Comparison of ENCODE assay signal across 13 cellular contexts in the genomic region with DNA sequence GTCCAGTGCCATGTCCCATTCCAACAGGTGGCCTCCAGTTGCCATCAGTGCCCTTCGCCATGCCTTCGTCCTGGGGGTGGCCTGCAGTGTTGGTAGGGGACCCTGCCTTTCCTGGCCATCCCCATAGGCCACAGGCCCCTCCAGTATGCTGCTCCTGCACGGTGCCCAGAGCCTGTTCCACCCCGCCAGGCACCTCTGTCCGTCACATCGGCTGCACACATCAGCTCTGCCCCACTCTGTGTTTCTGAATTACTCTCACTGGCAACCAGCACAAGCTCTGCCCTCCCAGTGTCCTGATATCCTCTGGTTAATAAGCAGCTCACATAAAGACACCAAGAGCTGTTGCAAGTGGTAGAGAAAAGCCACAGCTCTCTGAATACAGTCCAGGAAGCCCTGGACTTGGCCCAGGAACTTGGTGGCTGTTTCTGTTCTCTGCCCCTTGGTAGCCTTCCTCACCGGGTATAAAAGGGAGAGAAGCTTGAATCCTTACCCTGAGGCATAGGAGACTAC. TPM values are rescaled to one million over a fixed set of nuclear protein-coding genes. Genes with fewer than 3 reads are reported as not detected.
A peak's percentile ranks its signal among the peaks of the same experiment; 100 is the strongest.
DNase-seq lines count a peak whose midpoint lies in the region; ATAC-seq and TF ChIP-seq lines count a peak whose summit lies in the region.
"Had no signal": no experiment of that assay in that cellular context is flagged by ENCODE, and none has a peak within 500 bp of the region (broad histone marks: within the 10 kb centered on the region; RNA-seq: fewer than 3 reads in every experiment).

No MANE protein-coding gene starts in this region.

- no peaks in the 10 kb centered on the region for H3K36me3 Mint-ChIP-seq in activated CD4-positive, alpha-beta T cell treated with anti-CD3 and anti-CD28 coated beads for 36 hours (ENCODE audit: low read depth)

- no peak overlapping the region for H2AFZ ChIP-seq in Karpas-422 (ENCODE audit: low read length)

- H3K27ac ChIP-seq in gastroesophageal sphincter (peak overlapping the region in 3 of 4 donors; percentile 84 to 88 (median 85)), Karpas-422 (ENCODE audit: low read length) (no peak overlapping the region)
- H3K27ac ChIP-seq: SJSA1 had no signal

- no peaks in the 10 kb centered on the region for H3K27me3 Mint-ChIP-seq in activated CD4-positive, alpha-beta T cell treated with anti-CD3 and anti-CD28 coated beads for 36 hours
- H3K27me3 Mint-ChIP-seq: B cell had no signal

- 69 to 80% methylated on average over 1 to 3 of the region's 7 CpGs for WGBS in gastroesophageal sphincter (ENCODE audit: low coverage in 1 of 2), 2 donors

- H3K4me3 ChIP-seq in AG10803 (ENCODE audit: low read length) (no peak overlapping the region), gastroesophageal sphincter (no peak overlapping the region), Karpas-422 (ENCODE audit: low read length) (no peak overlapping the region)
- H3K4me3 ChIP-seq: SJSA1 had no signal

- H3K9me3 ChIP-seq in gastroesophageal sphincter = no peaks in the 10 kb centered on the region
- no peaks in the 10 kb centered on the region for H3K9me3 ChIP-seq in Karpas-422 (ENCODE audit: low read length)
- H3K9me3 ChIP-seq: SJSA1 had no signal

- no peaks in the 10 kb centered on the region for H3K79me2 ChIP-seq in Karpas-422 (ENCODE audit: low read length)

- H3K27ac Mint-ChIP-seq in activated CD4-positive, alpha-beta T cell treated with anti-CD3 and anti-CD28 coated beads for 36 hours = no peak overlapping the region
- H3K27ac Mint-ChIP-seq: B cell had no signal

- intact Hi-C loops in activated CD4-positive, alpha-beta T cell treated with anti-CD3 and anti-CD28 coated beads for 36 hours (cut with DNase I, micrococcal nuclease) = no loop called here

- no peaks in the 10 kb centered on the region for H4K20me1 ChIP-seq in Karpas-422 (ENCODE audit: insufficient read depth, low read depth, low read length)

- TF ChIP-seq POLR2A in gastroesophageal sphincter (IDR thresholded peaks at IDR 0.05) = no peak

- no peak for TF ChIP-seq EP300 in gastroesophageal sphincter (IDR thresholded peaks at IDR 0.05)

- CTCF ChIA-PET in activated CD4-positive, alpha-beta T cell treated with anti-CD3 and anti-CD28 coated beads for 36 hours (lab: Charles Lee) = interaction anchor here (0.9 to 1.9 kb wide), 2 partner anchors 10 to 43 kb away, joined by 3 to 7 read pairs; no protein-coding TSS in a partner anchor

- H3K4me1 ChIP-seq in gastroesophageal sphincter (peaks cover 0 to 55% (median 24%) of the 10 kb centered on the region in 3 donors), Karpas-422 (ENCODE audit: low read length) (peaks cover 1% of the 10 kb centered on the region)

- ATAC-seq in gastroesophageal sphincter (no peak), HG03196 (IDR thresholded peaks at IDR 0.05; ENCODE audit: unreplicated experiment) (no peak), GM18519 (IDR thresholded peaks at IDR 0.05; ENCODE audit: low FRiP score, unreplicated experiment) (no peak)
- ATAC-seq in activated CD4-positive, alpha-beta T cell treated with anti-CD3 and anti-CD28 coated beads for 36 hours = no peak
- ATAC-seq: stimulated activated naive CD8-positive, alpha-beta T cell treated with anti-CD3 and anti-CD28 coated beads, Interleukin-15, Interleukin-2, amounts not matched to agents 100 U/mL and 50 U/mL, for 24 hours had no signal

- H3K9ac ChIP-seq in Karpas-422 (ENCODE audit: low read length) = no peak overlapping the region

- no peaks in the 10 kb centered on the region for H3K9me2 ChIP-seq in Karpas-422 (replicated peaks; ENCODE audit: insufficient read depth, low read length)

- no peak for TF ChIP-seq CTCF in AG10803 (conservative IDR thresholded peaks at IDR 0.05; ENCODE audit: low read length)
- TF ChIP-seq CTCF in gastroesophageal sphincter (IDR thresholded peaks at IDR 0.05) = no peak

- H3K4me2 ChIP-seq in Karpas-422 (ENCODE audit: low read depth, low read length, poor library complexity, severe bottlenecking) = no peak overlapping the region

- DNase-seq in AG10803 (ENCODE audit: low read depth) (peak; percentile 41), M059J (ENCODE audit: low read depth) (peak; percentile 31), myocyte (ENCODE audit: low read depth) (peak; percentile 86), Karpas-422 (no peak)
- DNase-seq in activated CD4-positive, alpha-beta T cell treated with anti-CD3 and anti-CD28 coated beads for 36 hours = no peak
- DNase-seq: cortex of kidney; NCI-H187; stimulated activated naive CD8-positive, alpha-beta T cell treated with anti-CD3 and anti-CD28 coated beads, Interleukin-15, Interleukin-2, amounts not matched to agents 100 U/mL and 50 U/mL, for 24 hours had no signal

- POLR2A ChIA-PET in activated CD4-positive, alpha-beta T cell treated with anti-CD3 and anti-CD28 coated beads for 36 hours (lab: Charles Lee) = no interaction called here

- H3K36me3 ChIP-seq in gastroesophageal sphincter (peaks cover 0 to 3% of the 10 kb centered on the region in 2 donors), Karpas-422 (ENCODE audit: insufficient read depth, low read length) (no peaks in the 10 kb centered on the region)
- H3K36me3 ChIP-seq: SJSA1 had no signal

- H3K4me3 Mint-ChIP-seq in activated CD4-positive, alpha-beta T cell treated with anti-CD3 and anti-CD28 coated beads for 36 hours = no peak overlapping the region
- H3K4me3 Mint-ChIP-seq: B cell had no signal

- no peaks in the 10 kb centered on the region for H3K27me3 ChIP-seq in gastroesophageal sphincter
- H3K27me3 ChIP-seq in Karpas-422 (ENCODE audit: low read length) = no peaks in the 10 kb centered on the region
- H3K27me3 ChIP-seq: SJSA1 had no signal

- H3K9me3 Mint-ChIP-seq in activated CD4-positive, alpha-beta T cell treated with anti-CD3 and anti-CD28 coated beads for 36 hours (ENCODE audit: low read depth) = no peaks in the 10 kb centered on the region

- H3K4me1 Mint-ChIP-seq in activated CD4-positive, alpha-beta T cell treated with anti-CD3 and anti-CD28 coated beads for 36 hours = no peaks in the 10 kb centered on the region

RNA-seq across cellular contexts. Expression of gene ATP2A2, which starts 31.3 kb away (rescaled TPM):
- 86.9 and 140 TPM in 2 replicates for total RNA-seq in M059J (2014; rRNA removed; shearing (Covaris generic))
- total RNA-seq in gastroesophageal sphincter = 100 to 1,000 TPM; 118 to 233 (median 163) TPM
- 438 and 959 TPM in 2 replicates for total RNA-seq in myocyte
- 245 TPM for polyA plus RNA-seq in myocyte (2012)
- 70.0 and 88.5 TPM in 2 replicates for total RNA-seq in Karpas-422 (2014; rRNA removed; shearing (Covaris generic); ENCODE audit: low replicate concordance)
- total RNA-seq in activated CD4-positive, alpha-beta T cell treated with anti-CD3 and anti-CD28 coated beads for 36 hours = 100 to 1,000 TPM; 116 to 130 TPM

Comparison
In these comparisons a context has a peak if more than half of its experiments do, and no peak if none do; other contexts are left out.
1. DNase-seq: peak in AG10803 (single experiment), M059J (single experiment) and myocyte (single experiment); none in Karpas-422 (single experiment) and activated CD4-positive, alpha-beta T cell treated with anti-CD3 and anti-CD28 coated beads for 36 hours (single experiment).